In the genomic region with DNA sequence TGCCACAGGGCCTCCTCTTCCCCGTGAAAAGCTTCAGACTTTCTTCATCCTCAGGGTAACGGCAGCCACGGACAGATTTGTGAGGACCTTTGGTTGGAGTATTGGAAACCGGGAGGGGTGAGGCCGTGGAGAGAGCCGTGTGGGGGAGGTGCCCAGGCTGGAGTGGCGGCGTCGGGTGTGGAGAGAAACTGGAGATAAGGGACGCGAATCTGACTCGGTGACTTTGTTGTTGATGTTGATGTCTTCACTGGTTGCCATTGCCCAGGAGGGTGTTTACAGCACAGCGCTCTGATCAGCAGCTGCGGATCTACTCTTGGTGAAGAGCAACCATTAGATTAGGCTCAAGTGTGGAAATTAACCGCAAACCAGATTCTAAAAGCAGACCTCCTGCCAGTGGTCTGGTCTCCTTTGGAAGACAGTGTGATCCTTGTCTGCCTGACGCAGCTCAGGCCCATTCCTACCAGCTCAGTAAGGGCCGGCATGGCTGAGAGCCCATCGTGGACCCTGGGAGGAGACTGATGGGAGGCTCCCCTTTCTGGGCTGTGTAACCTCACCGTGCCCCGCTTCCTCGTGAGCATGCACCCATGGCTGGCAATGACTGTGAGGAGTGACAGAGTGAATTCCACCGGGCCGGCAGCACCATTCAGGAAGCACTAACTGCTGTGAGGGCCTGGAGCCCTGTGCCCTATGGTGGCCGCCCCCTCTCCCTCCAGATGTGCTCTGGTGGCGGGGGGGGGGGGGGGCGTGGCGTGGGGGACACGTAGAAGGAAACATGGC, we compare ENCODE assay signal across 9 cellular contexts.
DNase-seq lines count a peak whose midpoint lies in the region; ATAC-seq and TF ChIP-seq lines count a peak whose summit lies in the region.
"Had no signal": no experiment of that assay in that cellular context is flagged by ENCODE, and none has a peak within 500 bp of the region (broad histone marks: within the 10 kb centered on the region; RNA-seq: fewer than 3 reads in every experiment).

No MANE protein-coding gene starts in this region.

- BruUV-seq in Calu3 (replicated peaks; lab: Mats Ljungman, UMichigan) = no TSS peak

- peak; percentile 46 for ATAC-seq in left lung
- ATAC-seq: A549 had no signal

- TF ChIP-seq CTCF in brain (conservative IDR thresholded peaks at IDR 0.05) (no peak), left lung (IDR thresholded peaks at IDR 0.05) (no peak), Calu3 (IDR thresholded peaks at IDR 0.05; ENCODE audit: unreplicated experiment) (no peak)

- peaks cover 33 to 51% of the 10 kb centered on the region in 2 donors for H3K4me1 ChIP-seq in left lung
- H3K4me1 ChIP-seq: A549 had no signal

- H3K27ac ChIP-seq in left lung = peak overlapping the region; percentile 33 to 45
- H3K27ac ChIP-seq in temporal lobe (ENCODE audit: low read depth, low read length) = peak overlapping the region; percentile 91
- H3K27ac ChIP-seq: A549 had no signal

- intact Hi-C loops in left lung (cut with DNase I) = no loop called here
- intact Hi-C loops in Calu3 (cut with micrococcal nuclease; ENCODE audit: unreplicated experiment) = no loop called here

- H3K27ac Mint-ChIP-seq in brain (peak overlapping the region; percentile 33 to 82 (median 54)), Calu3 (ENCODE audit: unreplicated experiment) (no peak overlapping the region)

- CTCF ChIA-PET in Calu3 (lab: Charles Lee) = no interaction called here

- H3K27me3 Mint-ChIP-seq in brain (no peaks in the 10 kb centered on the region), Calu3 (ENCODE audit: unreplicated experiment) (no peaks in the 10 kb centered on the region)

- no peaks in the 10 kb centered on the region for H3K36me3 ChIP-seq in left lung

- H3K4me3 Mint-ChIP-seq in brain (no peak overlapping the region), Calu3 (ENCODE audit: low read depth, unreplicated experiment) (no peak overlapping the region)

- H3K9me3 Mint-ChIP-seq in brain = peaks cover 0 to 3% (median 0%) of the 10 kb centered on the region in 5 experiments
- no peaks in the 10 kb centered on the region for H3K9me3 Mint-ChIP-seq in Calu3 (ENCODE audit: low read depth, unreplicated experiment)

- no peaks in the 10 kb centered on the region for H3K27me3 ChIP-seq in left lung

- peaks cover 68% of the 10 kb centered on the region for H3K4me1 Mint-ChIP-seq in brain
- H3K4me1 Mint-ChIP-seq in Calu3 (ENCODE audit: low read depth, unreplicated experiment) = no peaks in the 10 kb centered on the region

- H3K9me3 ChIP-seq in left lung = no peaks in the 10 kb centered on the region
- H3K9me3 ChIP-seq: A549 had no signal

- H3K36me3 Mint-ChIP-seq in brain = no peaks in the 10 kb centered on the region
- no peaks in the 10 kb centered on the region for H3K36me3 Mint-ChIP-seq in Calu3 (ENCODE audit: insufficient read depth, unreplicated experiment)

- H3K4me3 ChIP-seq in left lung = no peak overlapping the region
- H3K4me3 ChIP-seq: A549 had no signal

- DNase-seq in NCI-H2107 treated with DMSO at 0.1 percent for 48 hours (lab: John Stamatoyannopoulos, UW; ENCODE audit: unreplicated experiment) = peak; percentile 34
- no peak for DNase-seq in NCI-H2107 (lab: John Stamatoyannopoulos, UW)
- DNase-seq in left lung = peak; percentile 47 to 69
- no peak for DNase-seq in Calu3
- no peak for DNase-seq in SHP77 (lab: John Stamatoyannopoulos, UW)
- DNase-seq in NCI-H345 treated with DMSO at 0.1 percent for 48 hours (lab: John Stamatoyannopoulos, UW; ENCODE audit: unreplicated experiment) = no peak

Comparison
In these comparisons a context has a peak if more than half of its experiments do, and no peak if none do; other contexts are left out.
1. DNase-seq: peak in NCI-H2107 treated with DMSO at 0.1 percent for 48 hours (single experiment) and left lung (2 of 2); none in NCI-H2107 (single experiment), Calu3 (single experiment), SHP77 (0 of 2) and NCI-H345 treated with DMSO at 0.1 percent for 48 hours (single experiment).